1 cellular context compared by ENCODE assay signal in genomic region chr17:30495586-30495985, GRCh38.
TF ChIP-seq lines count a peak whose summit lies in the region.

No MANE protein-coding gene starts in this region.

TF ChIP-seq in K562, 482 proteins besides CTCF, POLR2A, EP300 and RAD21 (continued from another document):
- TF ChIP-seq PRDM10 (IDR thresholded peaks at IDR 0.05; ENCODE audit: partially characterized antibody): no peak
- peak; percentile 5; the same call in 1 of the 2 replicates for TF ChIP-seq NFIX (CRISPR knock-in tag; IDR thresholded peaks at IDR 0.05; ENCODE audit: low read depth)
- TF ChIP-seq ZNF778 (CRISPR knock-in tag; IDR thresholded peaks at IDR 0.05): no peak
- no peak for TF ChIP-seq ZBTB2 (IDR thresholded peaks at IDR 0.05)
- TF ChIP-seq CSDE1 (IDR thresholded peaks at IDR 0.05): no peak
